Comparison of ENCODE assay signal across 23 cellular contexts in genomic region chr1:21804536-21804935, GRCh38. TPM values are rescaled to one million over a fixed set of nuclear protein-coding genes. Genes with fewer than 3 reads are reported as not detected.
DNase-seq lines count a peak whose midpoint lies in the region; ATAC-seq and TF ChIP-seq lines count a peak whose summit lies in the region.
"Had no signal": no experiment of that assay in that cellular context is flagged by ENCODE, and none has a peak within 500 bp of the region (broad histone marks: within the 10 kb centered on the region; RNA-seq: fewer than 3 reads in every experiment).

No MANE protein-coding gene starts in this region.

- H3K27me3 Mint-ChIP-seq in endodermal cell (ENCODE audit: insufficient read depth) = no peaks in the 10 kb centered on the region

- H3K27ac ChIP-seq in IMR-90 (ENCODE audit: insufficient read depth, low read length) (no peak overlapping the region), endodermal cell (ENCODE audit: low read depth, low read length) (no peak overlapping the region)
- H3K27ac ChIP-seq: A549; BLaER1 treated with 17β-estradiol and CSF1 and Interleukin-3, amounts not matched to agents 10 nM and 100 nM had no signal

- no peak overlapping the region for H4K8ac ChIP-seq in IMR-90 (ENCODE audit: low read depth in 2 of 2, low read length in 2 of 2)

- H2BK20ac ChIP-seq in IMR-90 (ENCODE audit: low read depth, low read length) = no peak overlapping the region

- H2AK9ac ChIP-seq in IMR-90 (replicated peaks; ENCODE audit: low read depth, low read length, poor library complexity) = no peak overlapping the region

- H3K27me3 ChIP-seq in IMR-90 (ENCODE audit: control insufficient read depth, insufficient read depth, low read length) = no peaks in the 10 kb centered on the region
- H3K27me3 ChIP-seq in endodermal cell (ENCODE audit: control insufficient read depth, insufficient read depth, low read length, poor library complexity, severe bottlenecking) = no peaks in the 10 kb centered on the region
- H3K27me3 ChIP-seq: BE2C; BLaER1 treated with 17β-estradiol and CSF1 and Interleukin-3, amounts not matched to agents 10 nM and 100 nM had no signal

- in situ Hi-C loops in IMR-90 (cut with MboI; ENCODE audit: low sequenced_read_pairs) = no loop called here

- no peak overlapping the region for H2BK15ac ChIP-seq in IMR-90 (ENCODE audit: low read depth, low read length)

- H3K9ac ChIP-seq in IMR-90 (ENCODE audit: low read depth, low read length) = no peak overlapping the region
- H3K9ac ChIP-seq in endodermal cell (ENCODE audit: extremely low read depth, low read length, poor library complexity, severe bottlenecking) = no peak overlapping the region
- H3K9ac ChIP-seq: BLaER1 treated with 17β-estradiol and CSF1 and Interleukin-3, amounts not matched to agents 10 nM and 100 nM had no signal

- no peaks in the 10 kb centered on the region for H3K9me1 ChIP-seq in IMR-90 (ENCODE audit: insufficient read depth, low read length)

- H3K4me2 ChIP-seq in IMR-90 (ENCODE audit: low read depth, low read length) = no peak overlapping the region
- H3K4me2 ChIP-seq: A549; BLaER1 treated with 17β-estradiol and CSF1 and Interleukin-3, amounts not matched to agents 10 nM and 100 nM had no signal

- peaks cover 2% of the 10 kb centered on the region; the same call in 1 of the 2 replicates for H3K4me1 ChIP-seq in IMR-90 (ENCODE audit: control insufficient read depth, insufficient read depth, low read length)
- no peaks in the 10 kb centered on the region for H3K4me1 ChIP-seq in endodermal cell (ENCODE audit: control insufficient read depth, insufficient read depth, low read length)
- H3K4me1 ChIP-seq: BE2C, HAP-1 had no signal

- no peaks in the 10 kb centered on the region for H3K9me3 Mint-ChIP-seq in endodermal cell
- H3K9me3 Mint-ChIP-seq: CD4-positive, alpha-beta memory T cell had no signal

- no peak overlapping the region for H3K56ac ChIP-seq in IMR-90 (ENCODE audit: extremely low read depth, insufficient read depth, low read length)

- no peak overlapping the region for H3K27ac Mint-ChIP-seq in endodermal cell
- H3K27ac Mint-ChIP-seq: CD4-positive, alpha-beta memory T cell had no signal

- no peaks in the 10 kb centered on the region for H3K36me3 Mint-ChIP-seq in endodermal cell (ENCODE audit: low read depth)
- H3K36me3 Mint-ChIP-seq: CD14-positive monocyte; CD4-positive, alpha-beta memory T cell had no signal

- TF ChIP-seq POLR2A in IMR-90 (IDR thresholded peaks at IDR 0.05; ENCODE audit: low read depth, low read length) = no peak

- CTCF ChIA-PET in IMR-90 (lab: Yijun Ruan, JAX) = no interaction called here

- H3K4me3 Mint-ChIP-seq in endodermal cell = no peak overlapping the region
- H3K4me3 Mint-ChIP-seq: CD14-positive monocyte; CD4-positive, alpha-beta memory T cell had no signal

- H3K4me3 ChIP-seq in IMR-90 (ENCODE audit: insufficient read depth, low read depth, low read length) (no peak overlapping the region), endodermal cell (ENCODE audit: low read length) (no peak overlapping the region)
- H3K4me3 ChIP-seq: A549; BLaER1 treated with 17β-estradiol and CSF1 and Interleukin-3, amounts not matched to agents 10 nM and 100 nM; HAP-1 had no signal

- intact Hi-C loops in IMR-90 (cut with micrococcal nuclease) = no loop called here

- no peak overlapping the region for H3K14ac ChIP-seq in IMR-90 (replicated peaks; ENCODE audit: low read depth, low read length)

- no peaks in the 10 kb centered on the region for H4K20me1 ChIP-seq in IMR-90 (ENCODE audit: insufficient read depth, low read length)
- H4K20me1 ChIP-seq: BLaER1 treated with 17β-estradiol and CSF1 and Interleukin-3, amounts not matched to agents 10 nM and 100 nM had no signal

- no peak overlapping the region for H2BK120ac ChIP-seq in IMR-90 (ENCODE audit: low read depth, low read length)

- H3K23ac ChIP-seq in IMR-90 (ENCODE audit: low read depth, low read length) = no peak overlapping the region

- H3K9me3 ChIP-seq in IMR-90 (ENCODE audit: control insufficient read depth, insufficient read depth, low read length) (no peaks in the 10 kb centered on the region), endodermal cell (ENCODE audit: control insufficient read depth, low read length) (no peaks in the 10 kb centered on the region)
- H3K9me3 ChIP-seq: A549; BE2C; BLaER1 treated with 17β-estradiol and CSF1 and Interleukin-3, amounts not matched to agents 10 nM and 100 nM; HAP-1 had no signal

- no peak overlapping the region for H2AFZ ChIP-seq in IMR-90 (replicated peaks; ENCODE audit: low read length, poor library complexity)

- no peak for TF ChIP-seq RAD21 in IMR-90 (IDR thresholded peaks at IDR 0.05; ENCODE audit: low read length)

- POLR2A ChIA-PET in IMR-90 (lab: Charles Lee; ENCODE audit: unreplicated experiment) = no interaction called here

- DNase-seq in EH (ENCODE audit: low read depth) (peak; percentile 36), IMR-90 (no peak), amniotic epithelial cell (ENCODE audit: low read depth) (peak; percentile 34), endodermal cell (peak; percentile 63), CD1c-positive myeloid dendritic cell (ENCODE audit: extremely low spot score) (no peak), SHP77 (lab: John Stamatoyannopoulos, UW) (no peak), SW 1271 (lab: John Stamatoyannopoulos, UW) (no peak), anterior cingulate cortex (lab: John Stamatoyannopoulos, UW) (no peak)
- DNase-seq: 8988T; ACHN; AML-193; BE2C; Calu3; CD4-positive, alpha-beta memory T cell; COR-L47; DMS53; DMS79 treated with DMSO at 0.1 percent for 48 hours; GOT3 had no signal

- H4K5ac ChIP-seq in IMR-90 (ENCODE audit: low read depth, low read length) = no peak overlapping the region

- no peak overlapping the region for H2AK5ac ChIP-seq in IMR-90 (ENCODE audit: low read depth, low read length)

- no TSS peak for BruUV-seq in IMR-90 (replicated peaks; lab: Mats Ljungman, UMichigan)

- H3K4ac ChIP-seq in IMR-90 (ENCODE audit: low read depth, low read length) = no peak overlapping the region

- no peaks in the 10 kb centered on the region for H3K36me3 ChIP-seq in IMR-90 (ENCODE audit: control insufficient read depth, insufficient read depth, low read length)
- H3K36me3 ChIP-seq in endodermal cell (ENCODE audit: control insufficient read depth, insufficient read depth, low read length) = no peaks in the 10 kb centered on the region
- H3K36me3 ChIP-seq: BE2C; BLaER1 treated with 17β-estradiol and CSF1 and Interleukin-3, amounts not matched to agents 10 nM and 100 nM; HAP-1 had no signal

- no peak overlapping the region for H2BK5ac ChIP-seq in IMR-90 (ENCODE audit: low read depth, low read length, poor library complexity, severe bottlenecking)

- no peaks in the 10 kb centered on the region for H3K79me1 ChIP-seq in IMR-90 (ENCODE audit: low read depth in 1 of 2, low read length in 2 of 2)

- dilution Hi-C loops in IMR-90 (cut with HindIII; ENCODE audit: low sequenced_read_pairs, unreplicated experiment) = no loop called here

- ATAC-seq in IMR-90 (ENCODE audit: low read depth) = peak; percentile 37
- ATAC-seq: A549 had no signal

- no peak overlapping the region for H3K18ac ChIP-seq in IMR-90 (ENCODE audit: low read depth, low read length)

- H4K91ac ChIP-seq in IMR-90 (ENCODE audit: insufficient read depth, low read depth, low read length) = no peak overlapping the region

- no CpG with 5 or more reads among the region's 2 CpGs for WGBS in IMR-90 (ENCODE audit: extremely low coverage in 2 of 2, insufficient read length in 1 of 2), 2 experiments
- 71% methylated on average over 1 of the region's 2 CpGs; no CpG with 5 or more reads in 1 of the 2 experiments for WGBS in endodermal cell (ENCODE audit: insufficient coverage in 1 of 2, insufficient read length in 1 of 2), 2 experiments

- no peaks in the 10 kb centered on the region for H3K4me1 Mint-ChIP-seq in endodermal cell
- H3K4me1 Mint-ChIP-seq: CD4-positive, alpha-beta memory T cell had no signal

- TF ChIP-seq CTCF in IMR-90 (conservative IDR thresholded peaks at IDR 0.05; ENCODE audit: low read depth, low read length) (no peak), endodermal cell (conservative IDR thresholded peaks at IDR 0.05) (no peak)

TF ChIP-seq in IMR-90, 13 proteins besides CTCF, POLR2A, EP300 and RAD21 (continues in another document):
- TF ChIP-seq CHD1 (IDR thresholded peaks at IDR 0.05; ENCODE audit: low read depth, low read length) (no peak), BHLHE40 (IDR thresholded peaks at IDR 0.05; ENCODE audit: low read depth, low read length) (no peak), RCOR1 (IDR thresholded peaks at IDR 0.05; ENCODE audit: insufficient replicate concordance, low read length) (no peak), CEBPB (IDR thresholded peaks at IDR 0.05; ENCODE audit: low read depth, low read length) (no peak), SMC3 (IDR thresholded peaks at IDR 0.05; ENCODE audit: low read depth, low read length) (no peak), NFE2L2 (IDR thresholded peaks at IDR 0.05; ENCODE audit: low read depth, low read length) (no peak), MAZ (IDR thresholded peaks at IDR 0.05; ENCODE audit: borderline replicate concordance, low read depth, low read length) (no peak), FOS (IDR thresholded peaks at IDR 0.05; ENCODE audit: low read depth, low read length) (no peak), ELK1 (IDR thresholded peaks at IDR 0.05; ENCODE audit: borderline replicate concordance, low read depth, low read length) (no peak), MXI1 (IDR thresholded peaks at IDR 0.05; ENCODE audit: borderline replicate concordance, low read depth, low read length) (no peak)

RNA-seq across cellular contexts. Expression of gene LDLRAD2, which starts 7.5 kb away (rescaled TPM):
- total RNA-seq in IMR-90 (2012; rRNA removed) = not detected in 2 replicates
- polyA plus RNA-seq in IMR-90 (2012; rRNA removed) = 0.05 TPM in 1 of 2 replicates, not detected in the other
- 0.03 and 0.17 TPM in 2 replicates for polyA plus RNA-seq in IMR-90 (2012; cell fraction: cytosol; rRNA removed)
- polyA plus RNA-seq in IMR-90 (2012; cell fraction: nucleus; rRNA removed; ENCODE audit: low replicate concordance) = 0.34 and 0.39 TPM in 2 replicates
- total RNA-seq in endodermal cell = under 1 TPM; 0.58 to 0.88 TPM
- polyA plus RNA-seq in endodermal cell (2013, experiment 1 of 2) = 0.39 TPM
- 0.33 TPM for polyA plus RNA-seq in endodermal cell (2013, experiment 2 of 2)
- total RNA-seq: Calu3; CD4-positive, alpha-beta memory T cell; Daoy had no signal
- polyA plus RNA-seq: CD14-positive monocyte; CD4-positive, alpha-beta memory T cell had no signal

RNA-seq across cellular contexts. Expression of gene USP48, which starts 21.6 kb away (rescaled TPM):
- total RNA-seq in IMR-90 (2012; rRNA removed) = 24.7 and 47.2 TPM in 2 replicates
- polyA plus RNA-seq in IMR-90 (2012; rRNA removed) = 17.1 and 25.0 TPM in 2 replicates
- polyA plus RNA-seq in IMR-90 (2012; cell fraction: cytosol; rRNA removed) = 4.0 and 5.6 TPM in 2 replicates
- polyA plus RNA-seq in IMR-90 (2012; cell fraction: nucleus; rRNA removed; ENCODE audit: low replicate concordance) = 7.8 and 40.6 TPM in 2 replicates
- 10 to 100 TPM; 73.8 to 78.6 TPM for total RNA-seq in endodermal cell
- polyA plus RNA-seq in endodermal cell (2013, experiment 1 of 2) = 47.3 TPM
- 44.4 TPM for polyA plus RNA-seq in endodermal cell (2013, experiment 2 of 2)

Comparison
In these comparisons a context has a peak if more than half of its experiments do, and no peak if none do; other contexts are left out.
1. DNase-seq: peak in EH (single experiment), amniotic epithelial cell (single experiment) and endodermal cell (single experiment); none in IMR-90 (single experiment), CD1c-positive myeloid dendritic cell (single experiment), SHP77 (0 of 2), SW 1271 (0 of 2) and anterior cingulate cortex (0 of 58).